In genomic region chr6:154868143-154868594, GRCh38 we compare ENCODE assay signal across 8 cellular contexts.
DNase-seq lines count a peak whose midpoint lies in the region; ATAC-seq and TF ChIP-seq lines count a peak whose summit lies in the region.

No MANE protein-coding gene starts in this region.

- peak; percentile 61 for TF ChIP-seq CTCF in thoracic aorta (IDR thresholded peaks at IDR 0.05)

- H3K4me3 ChIP-seq in thoracic aorta: no peak overlapping the region

- H3K36me3 ChIP-seq in thoracic aorta: no peaks in the 10 kb centered on the region

- peaks cover 24% of the 10 kb centered on the region for H3K4me1 Mint-ChIP-seq in activated T-cell treated with anti-CD3 and anti-CD28 coated beads, Interleukin-2, amount 50 U/mL, for 72 hours (ENCODE audit: low read depth)
- peaks cover 19% of the 10 kb centered on the region for H3K4me1 Mint-ChIP-seq in activated T-cell treated with anti-CD3 and anti-CD28 coated beads, Interleukin-2, amount 50 U/mL, for 24 hours (ENCODE audit: low read depth)
- H3K4me1 Mint-ChIP-seq in activated T-helper 17 cell treated with anti-CD3 and anti-CD28 coated beads, Interleukin-2, amount 50 U/mL, for 72 hours: no peaks in the 10 kb centered on the region

- H3K27ac Mint-ChIP-seq in activated T-cell treated with anti-CD3 and anti-CD28 coated beads, Interleukin-2, amount 50 U/mL, for 72 hours: no peak overlapping the region
- H3K27ac Mint-ChIP-seq in activated T-cell treated with anti-CD3 and anti-CD28 coated beads, Interleukin-2, amount 50 U/mL, for 24 hours: no peak overlapping the region
- no peak overlapping the region for H3K27ac Mint-ChIP-seq in activated T-helper 17 cell treated with anti-CD3 and anti-CD28 coated beads, Interleukin-2, amount 50 U/mL, for 72 hours

- H3K36me3 Mint-ChIP-seq in activated T-cell treated with anti-CD3 and anti-CD28 coated beads, Interleukin-2, amount 50 U/mL, for 72 hours (ENCODE audit: insufficient read depth in 2 of 2): peaks cover 1 to 2% of the 10 kb centered on the region in 2 donors
- peaks cover 15% of the 10 kb centered on the region for H3K36me3 Mint-ChIP-seq in activated T-cell treated with anti-CD3 and anti-CD28 coated beads, Interleukin-2, amount 50 U/mL, for 24 hours (ENCODE audit: low read depth)
- peaks cover 15% of the 10 kb centered on the region for H3K36me3 Mint-ChIP-seq in activated T-helper 17 cell treated with anti-CD3 and anti-CD28 coated beads, Interleukin-2, amount 50 U/mL, for 72 hours (ENCODE audit: low read depth)

- H3K27ac ChIP-seq in thoracic aorta: no peak overlapping the region

- peak; percentile 54 to 67 for ATAC-seq in activated T-cell treated with anti-CD3 and anti-CD28 coated beads, Interleukin-2, amount 50 U/mL, for 72 hours (replicated peaks in 1 of 2)
- peak; percentile 76 for ATAC-seq in activated T-helper 17 cell treated with anti-CD3 and anti-CD28 coated beads, Interleukin-2, amount 50 U/mL, for 72 hours (replicated peaks)
- ATAC-seq in thoracic aorta (ENCODE audit: insufficient number of reproducible peaks, low FRiP score, low read depth) (no peak), HG03571 (IDR thresholded peaks at IDR 0.05; ENCODE audit: unreplicated experiment) (no peak)

- no peaks in the 10 kb centered on the region for H3K27me3 ChIP-seq in thoracic aorta (replicated peaks; ENCODE audit: insufficient read depth)

- H3K9me3 Mint-ChIP-seq in activated T-cell treated with anti-CD3 and anti-CD28 coated beads, Interleukin-2, amount 50 U/mL, for 72 hours: no peaks in the 10 kb centered on the region
- no peaks in the 10 kb centered on the region for H3K9me3 Mint-ChIP-seq in activated T-cell treated with anti-CD3 and anti-CD28 coated beads, Interleukin-2, amount 50 U/mL, for 24 hours
- H3K9me3 Mint-ChIP-seq in activated T-helper 17 cell treated with anti-CD3 and anti-CD28 coated beads, Interleukin-2, amount 50 U/mL, for 72 hours: no peaks in the 10 kb centered on the region

- no peak overlapping the region for H3K4me3 Mint-ChIP-seq in activated T-cell treated with anti-CD3 and anti-CD28 coated beads, Interleukin-2, amount 50 U/mL, for 72 hours
- H3K4me3 Mint-ChIP-seq in activated T-cell treated with anti-CD3 and anti-CD28 coated beads, Interleukin-2, amount 50 U/mL, for 24 hours: no peak overlapping the region
- no peak overlapping the region for H3K4me3 Mint-ChIP-seq in activated T-helper 17 cell treated with anti-CD3 and anti-CD28 coated beads, Interleukin-2, amount 50 U/mL, for 72 hours

- no peaks in the 10 kb centered on the region for H3K9me3 ChIP-seq in thoracic aorta

- H3K27me3 Mint-ChIP-seq in activated T-cell treated with anti-CD3 and anti-CD28 coated beads, Interleukin-2, amount 50 U/mL, for 72 hours (ENCODE audit: low read depth): no peaks in the 10 kb centered on the region
- no peaks in the 10 kb centered on the region for H3K27me3 Mint-ChIP-seq in activated T-cell treated with anti-CD3 and anti-CD28 coated beads, Interleukin-2, amount 50 U/mL, for 24 hours
- no peaks in the 10 kb centered on the region for H3K27me3 Mint-ChIP-seq in activated T-helper 17 cell treated with anti-CD3 and anti-CD28 coated beads, Interleukin-2, amount 50 U/mL, for 72 hours

- no peak for DNase-seq in activated T-cell treated with anti-CD3 and anti-CD28 coated beads, Interleukin-2, amount 50 U/mL, for 72 hours
- DNase-seq in activated T-cell treated with anti-CD3 and anti-CD28 coated beads, Interleukin-2, amount 50 U/mL, for 24 hours: no peak
- DNase-seq in NCI-H1105 treated with DMSO at 0.1 percent for 48 hours (lab: John Stamatoyannopoulos, UW): peak; percentile 51
- peak; percentile 7 for DNase-seq in iPS DF 19.7 (ENCODE audit: low read depth, low spot score)
- DNase-seq in thoracic aorta (ENCODE audit: low spot score): no peak
- DNase-seq in cerebellar nuclear complex (lab: John Stamatoyannopoulos, UW): no peak

- peaks cover 5% of the 10 kb centered on the region in 2 donors for H3K4me1 ChIP-seq in thoracic aorta (ENCODE audit: control insufficient read depth in 1 of 2, low read depth in 2 of 2)

Comparison
In these comparisons a context has a peak if more than half of its experiments do, and no peak if none do; other contexts are left out.
1. ATAC-seq: peak in activated T-cell treated with anti-CD3 and anti-CD28 coated beads, Interleukin-2, amount 50 U/mL, for 72 hours (2 of 2) and activated T-helper 17 cell treated with anti-CD3 and anti-CD28 coated beads, Interleukin-2, amount 50 U/mL, for 72 hours (single experiment); none in thoracic aorta (single experiment) and HG03571 (single experiment).
2. DNase-seq: peak in NCI-H1105 treated with DMSO at 0.1 percent for 48 hours (single experiment) and iPS DF 19.7 (single experiment); none in activated T-cell treated with anti-CD3 and anti-CD28 coated beads, Interleukin-2, amount 50 U/mL, for 72 hours (0 of 2), activated T-cell treated with anti-CD3 and anti-CD28 coated beads, Interleukin-2, amount 50 U/mL, for 24 hours (single experiment), thoracic aorta (single experiment) and cerebellar nuclear complex (0 of 2).